In the genomic region with DNA sequence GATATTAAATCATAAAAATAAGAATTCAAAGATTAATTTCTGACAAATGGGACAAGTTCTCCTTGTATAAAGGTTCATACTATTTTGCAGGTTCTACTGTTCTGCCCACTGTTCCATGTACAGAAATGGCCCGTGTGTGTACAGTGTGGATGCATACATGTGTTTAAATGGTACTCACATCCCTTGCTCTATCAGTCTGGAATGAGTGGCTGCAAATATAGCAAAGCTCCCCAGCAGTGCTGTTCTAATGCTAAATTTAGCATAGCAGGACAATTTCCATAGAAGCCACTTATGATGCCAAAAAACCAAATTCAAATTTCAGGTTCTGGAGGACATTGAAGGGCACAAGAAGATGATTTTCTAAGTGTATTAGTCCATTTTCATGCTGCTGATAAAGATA, we compare ENCODE assay signal across 6 cellular contexts. TPM values are rescaled to one million over a fixed set of nuclear protein-coding genes. Genes with fewer than 3 reads are reported as not detected.
"Had no signal": no experiment of that assay in that cellular context is flagged by ENCODE, and none has a peak within 500 bp of the region (broad histone marks: within the 10 kb centered on the region; RNA-seq: fewer than 3 reads in every experiment).

No MANE protein-coding gene starts in this region.

- H3K4me3 ChIP-seq: K562 had no signal

- ATAC-seq: HepG2, K562 had no signal

- DNase-seq: IMR-90, KBM-7 had no signal

- H3K27ac ChIP-seq: HL-60 had no signal

RNA-seq across cellular contexts. Expression of a gene that starts 9.4 kb away (rescaled TPM):
- total RNA-seq: K562 had no signal
- polyA plus RNA-seq: IgD-negative memory B cell, K562 had no signal
